ENCODE assay signal across 11 cellular contexts in the genomic region with DNA sequence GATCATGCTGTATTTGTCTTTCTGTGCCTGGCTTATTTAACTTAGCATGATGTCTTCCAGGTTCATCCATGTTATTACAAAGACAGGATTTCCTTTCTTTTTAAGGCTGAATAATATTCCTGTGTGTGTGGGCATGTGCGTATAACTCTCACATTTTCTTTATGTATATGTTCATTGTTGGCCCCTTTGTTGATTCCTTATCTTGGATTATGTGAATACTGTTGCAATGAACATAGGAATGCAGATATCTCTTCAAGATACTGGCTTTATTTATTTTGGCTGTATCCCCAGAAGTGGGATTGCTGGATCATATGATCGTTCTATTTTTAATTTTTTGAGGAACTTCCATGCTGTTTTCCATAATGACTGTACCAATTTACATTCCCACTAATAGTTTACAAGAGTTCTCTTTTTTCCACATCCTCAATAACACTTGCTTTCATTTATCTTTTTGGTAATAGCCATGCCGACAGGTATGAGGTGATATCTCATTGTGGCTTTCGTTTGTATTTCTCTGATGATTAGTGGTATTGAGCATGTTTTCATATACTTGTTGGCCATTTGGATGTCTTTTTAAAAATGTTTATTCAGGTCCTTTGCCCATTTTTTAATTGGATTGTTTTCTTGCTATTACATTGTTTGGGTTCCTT. TPM values are rescaled to one million over a fixed set of nuclear protein-coding genes. Genes with fewer than 3 reads are reported as not detected.
DNase-seq lines count a peak whose midpoint lies in the region; ATAC-seq, FAIRE-seq and TF ChIP-seq lines count a peak whose summit lies in the region.
"Had no signal": no experiment of that assay in that cellular context is flagged by ENCODE, and none has a peak within 500 bp of the region (broad histone marks: within the 10 kb centered on the region; RNA-seq: fewer than 3 reads in every experiment).

No MANE protein-coding gene starts in this region.

- TF ChIP-seq CTCF in tibial nerve (IDR thresholded peaks at IDR 0.05): no peak
- no peak for TF ChIP-seq CTCF in spleen (IDR thresholded peaks at IDR 0.05 in 8 of 11, conservative IDR thresholded peaks at IDR 0.05 in 3 of 11)

- H3K4me1 ChIP-seq in tibial nerve: peaks cover 0 to 62% (median 15%) of the 10 kb centered on the region in 4 donors
- H3K4me1 ChIP-seq in spleen: peaks cover 0 to 71% (median 22%) of the 10 kb centered on the region in 6 donors

- H3K4me3 Mint-ChIP-seq in activated CD4-positive, alpha-beta T cell treated with anti-CD3 and anti-CD28 coated beads for 36 hours: no peak overlapping the region

- TF ChIP-seq EP300 in tibial nerve (IDR thresholded peaks at IDR 0.05): peak in 1 of 2 donors; percentile 20

- H3K9me3 Mint-ChIP-seq in activated CD4-positive, alpha-beta T cell treated with anti-CD3 and anti-CD28 coated beads for 36 hours (ENCODE audit: low read depth): no peaks in the 10 kb centered on the region

- intact Hi-C loops in activated CD4-positive, alpha-beta T cell treated with anti-CD3 and anti-CD28 coated beads for 36 hours (cut with DNase I, micrococcal nuclease): no loop called here
- intact Hi-C loops in spleen (cut with DNase I; ENCODE audit: low total_unique reads): no loop called here

- peaks cover 58% of the 10 kb centered on the region for H3K4me1 Mint-ChIP-seq in activated CD4-positive, alpha-beta T cell treated with anti-CD3 and anti-CD28 coated beads for 36 hours

- no peak for DNase-seq in activated CD4-positive, alpha-beta T cell treated with anti-CD3 and anti-CD28 coated beads for 36 hours
- DNase-seq in activated CD4-positive, alpha-beta T cell treated with anti-CD3 and anti-CD28 coated beads, Interleukin-2, amount 50 U/mL, for 48 hours: no peak
- peak; percentile 81 for DNase-seq in astrocyte of the hippocampus (ENCODE audit: low read depth, low spot score)
- peak; percentile 40 for DNase-seq in stromal cell of bone marrow (ENCODE audit: low read depth)
- DNase-seq in tibial nerve (ENCODE audit: low spot score in 2 of 2): no peak
- DNase-seq in spleen: no peak
- no peak for DNase-seq in NCI-H446 treated with DMSO at 0.1 percent for 48 hours (lab: John Stamatoyannopoulos, UW)
- DNase-seq: activated CD8-positive, alpha-beta memory T cell treated with anti-CD3 and anti-CD28 coated beads, Interleukin-2, amount 50 U/mL, for 48 hours; ovary had no signal

- H3K36me3 ChIP-seq in tibial nerve (peaks cover 0 to 28% (median 0%) of the 10 kb centered on the region in 3 donors), spleen (peaks cover 0 to 47% (median 21%) of the 10 kb centered on the region in 6 donors)
- H3K36me3 ChIP-seq: ovary had no signal

- no peaks in the 10 kb centered on the region for H3K27me3 ChIP-seq in tibial nerve
- H3K27me3 ChIP-seq in spleen (replicated peaks in 1 of 7): no peaks in the 10 kb centered on the region
- H3K27me3 ChIP-seq: gastroesophageal sphincter, ovary had no signal

- POLR2A ChIA-PET in activated CD4-positive, alpha-beta T cell treated with anti-CD3 and anti-CD28 coated beads for 36 hours (lab: Charles Lee): no interaction called here

- H3K9me3 ChIP-seq in tibial nerve (no peaks in the 10 kb centered on the region), spleen (no peaks in the 10 kb centered on the region)
- H3K9me3 ChIP-seq: gastroesophageal sphincter, ovary had no signal

- peak; percentile 88 for FAIRE-seq in islet of Langerhans (lab: Jason Lieb, UNC)

- H3K27ac ChIP-seq in tibial nerve: peak overlapping the region in 1 of 4 donors; percentile 19
- peak overlapping the region in 2 of 8 donors; percentile 10 to 31 for H3K27ac ChIP-seq in spleen
- H3K27ac ChIP-seq: ovary had no signal

- peaks cover 12% of the 10 kb centered on the region for H3K36me3 Mint-ChIP-seq in activated CD4-positive, alpha-beta T cell treated with anti-CD3 and anti-CD28 coated beads for 36 hours (ENCODE audit: low read depth)

- TF ChIP-seq POLR2A in tibial nerve (IDR thresholded peaks at IDR 0.05) (no peak), spleen (IDR thresholded peaks at IDR 0.05) (no peak)

- peak overlapping the region; percentile 32 for H3K27ac Mint-ChIP-seq in activated CD4-positive, alpha-beta T cell treated with anti-CD3 and anti-CD28 coated beads for 36 hours

- CTCF ChIA-PET in activated CD4-positive, alpha-beta T cell treated with anti-CD3 and anti-CD28 coated beads for 36 hours (lab: Charles Lee): interaction anchor here (1.0 kb wide), 1 partner anchor 36 kb away, joined by 3 read pairs; no protein-coding TSS in a partner anchor

- ATAC-seq in activated CD4-positive, alpha-beta T cell treated with anti-CD3 and anti-CD28 coated beads for 36 hours: no peak
- ATAC-seq: gastroesophageal sphincter had no signal

- no peaks in the 10 kb centered on the region for H3K27me3 Mint-ChIP-seq in activated CD4-positive, alpha-beta T cell treated with anti-CD3 and anti-CD28 coated beads for 36 hours

- H3K4me3 ChIP-seq in tibial nerve (no peak overlapping the region), spleen (no peak overlapping the region)
- H3K4me3 ChIP-seq: gastroesophageal sphincter, ovary had no signal

- WGBS in tibial nerve, 2 donors: 22 to 38% methylated on average over 4 of the region's 4 CpGs
- 80 to 88% (median 81%) methylated on average over 4 of the region's 4 CpGs for WGBS in spleen, 5 donors

RNA-seq across cellular contexts. Expression of a gene that starts 38.0 kb away (rescaled TPM):
- 10 to 100 TPM; 10.2 to 11.3 TPM for total RNA-seq in activated CD4-positive, alpha-beta T cell treated with anti-CD3 and anti-CD28 coated beads for 36 hours
- total RNA-seq in tibial nerve: 10 to 100 TPM; 31.2 to 46.3 (median 40.5) TPM
- 10 to 100 TPM; 44.7 to 85.9 (median 58.7) TPM for total RNA-seq in spleen
- polyA plus RNA-seq in spleen: 1 to 10 TPM; 7.2 to 8.2 (median 7.3) TPM

RNA-seq across cellular contexts. Expression of a gene that starts 50.2 kb away (rescaled TPM):
- total RNA-seq in activated CD4-positive, alpha-beta T cell treated with anti-CD3 and anti-CD28 coated beads for 36 hours: 10 to 100 TPM; 24.2 to 26.8 TPM
- 10 to 100 TPM in 2 of 4 donors, 1 to 10 TPM in 2; 2.2 to 15.6 (median 10.0) TPM for total RNA-seq in tibial nerve
- 10 to 100 TPM in 3 of 7 donors, 1 to 10 TPM in 4; 6.0 to 12.3 (median 9.8) TPM for total RNA-seq in spleen
- polyA plus RNA-seq in spleen: 10 to 100 TPM; 10.6 to 14.2 (median 11.3) TPM

Comparison
In these comparisons a context has a peak if more than half of its experiments do, and no peak if none do; other contexts are left out.
1. DNase-seq: peak in astrocyte of the hippocampus (single experiment) and stromal cell of bone marrow (single experiment); none in activated CD4-positive, alpha-beta T cell treated with anti-CD3 and anti-CD28 coated beads for 36 hours (single experiment), activated CD4-positive, alpha-beta T cell treated with anti-CD3 and anti-CD28 coated beads, Interleukin-2, amount 50 U/mL, for 48 hours (0 of 2), tibial nerve (0 of 2), spleen (single experiment) and NCI-H446 treated with DMSO at 0.1 percent for 48 hours (single experiment).